In the genomic region with DNA sequence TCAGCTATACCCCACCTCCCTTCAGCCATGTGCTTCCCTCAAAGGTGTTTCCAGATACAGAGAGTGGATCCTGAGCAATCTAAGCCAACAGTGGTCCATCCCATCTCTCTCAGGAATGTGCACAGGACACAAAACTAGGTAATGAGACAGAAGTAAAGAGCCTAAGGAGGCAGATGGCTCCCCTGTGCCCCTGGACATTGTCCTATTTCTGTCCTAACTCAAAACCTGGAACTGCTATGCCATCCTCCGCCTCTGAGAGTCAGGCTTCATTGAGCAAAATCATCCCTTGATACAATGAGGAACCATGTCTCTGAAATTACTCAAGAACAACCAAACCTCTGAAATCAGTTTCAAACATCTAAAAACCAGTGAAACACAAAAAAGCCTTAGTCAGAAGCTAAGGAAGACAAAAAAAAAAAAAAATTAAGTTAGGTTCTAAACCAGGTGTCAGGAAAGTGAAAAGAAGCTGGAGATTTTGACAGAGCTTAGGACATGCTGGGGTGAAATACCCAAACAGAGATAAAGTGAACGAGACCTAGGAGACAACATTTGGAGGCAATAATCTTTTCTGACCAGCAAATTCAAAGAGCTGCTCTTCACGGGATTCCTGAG, we compare ENCODE assay signal across 8 cellular contexts.
A peak's percentile ranks its signal among the peaks of the same experiment; 100 is the strongest.
DNase-seq lines count a peak whose midpoint lies in the region; FAIRE-seq and TF ChIP-seq lines count a peak whose summit lies in the region.

No MANE protein-coding gene starts in this region.

- DNase-seq in activated CD4-positive, alpha-beta T cell treated with anti-CD3 and anti-CD28 coated beads for 48 hours, result peak; percentile 50
- no peak for DNase-seq in activated CD4-positive, alpha-beta T cell treated with anti-CD3 and anti-CD28 coated beads for 4 hours
- DNase-seq in HEK293T (ENCODE audit: extremely low spot score) (peak; percentile 7), NB4 (ENCODE audit: low read depth) (peak; percentile 63), bronchial epithelial cell (ENCODE audit: low read depth) (no peak), pons (ENCODE audit: low spot score) (peak; percentile 60), T-helper 9 cell (no peak), HPDE6-E6E7 (ENCODE audit: extremely low spot score) (no peak)

- no peaks in the 10 kb centered on the region for H3K27me3 ChIP-seq in bronchial epithelial cell (ENCODE audit: control insufficient read depth, insufficient read depth, low read length)

- CTCF ChIA-PET in HEK293T (lab: Yijun Ruan, JAX), result interaction anchor here (0.6 to 0.9 kb wide), 3 partner anchors 55 to 817 kb away, joined by 3 to 5 read pairs (median 3); no protein-coding TSS in a partner anchor

- TF ChIP-seq CTCF in NB4 (IDR thresholded peaks at IDR 0.05; ENCODE audit: low read depth, low read length) (peak; percentile 34), bronchial epithelial cell (IDR thresholded peaks at IDR 0.05; ENCODE audit: insufficient read depth, low read length, severe bottlenecking) (peak; percentile 24)

- H3K4me3 ChIP-seq in NB4 (ENCODE audit: low read depth, low read length), result no peak overlapping the region
- no peak overlapping the region for H3K4me3 ChIP-seq in bronchial epithelial cell (ENCODE audit: low read depth, low read length)

- no peak for FAIRE-seq in bronchial epithelial cell (lab: Jason Lieb, UNC)

- no peak for TF ChIP-seq POLR2A in NB4 (IDR thresholded peaks at IDR 0.05; ENCODE audit: extremely low read depth, insufficient read length)

- POLR2A ChIA-PET in HEK293T (lab: Yijun Ruan, JAX), result no interaction called here

- no peaks in the 10 kb centered on the region for H3K36me3 ChIP-seq in bronchial epithelial cell (ENCODE audit: control insufficient read depth, insufficient read depth, low read length)

TF ChIP-seq in HEK293T, 16 proteins besides CTCF, POLR2A, EP300 and RAD21:
- TF ChIP-seq, protein P1, sequence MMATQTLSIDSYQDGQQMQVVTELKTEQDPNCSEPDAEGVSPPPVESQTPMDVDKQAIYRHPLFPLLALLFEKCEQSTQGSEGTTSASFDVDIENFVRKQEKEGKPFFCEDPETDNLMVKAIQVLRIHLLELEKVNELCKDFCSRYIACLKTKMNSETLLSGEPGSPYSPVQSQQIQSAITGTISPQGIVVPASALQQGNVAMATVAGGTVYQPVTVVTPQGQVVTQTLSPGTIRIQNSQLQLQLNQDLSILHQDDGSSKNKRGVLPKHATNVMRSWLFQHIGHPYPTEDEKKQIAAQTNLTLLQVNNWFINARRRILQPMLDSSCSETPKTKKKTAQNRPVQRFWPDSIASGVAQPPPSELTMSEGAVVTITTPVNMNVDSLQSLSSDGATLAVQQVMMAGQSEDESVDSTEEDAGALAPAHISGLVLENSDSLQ (IDR thresholded peaks at IDR 0.05), result no peak
- no peak for TF ChIP-seq SUZ12 (IDR thresholded peaks at IDR 0.05)
- TF ChIP-seq TARDBP (IDR thresholded peaks at IDR 0.05), result no peak
- no peak for TF ChIP-seq ZNF384 (IDR thresholded peaks at IDR 0.05)
- no peak for TF ChIP-seq ELF4 (IDR thresholded peaks at IDR 0.05)
- no peak for TF ChIP-seq ARNT (IDR thresholded peaks at IDR 0.05)
- no peak for TF ChIP-seq BHLHE40 (IDR thresholded peaks at IDR 0.05; ENCODE audit: borderline replicate concordance)
- TF ChIP-seq SP1 (IDR thresholded peaks at IDR 0.05), result no peak
- TF ChIP-seq HDGF (IDR thresholded peaks at IDR 0.05; ENCODE audit: borderline replicate concordance), result no peak
- no peak for TF ChIP-seq NFRKB (IDR thresholded peaks at IDR 0.05)
- TF ChIP-seq FOXM1 (IDR thresholded peaks at IDR 0.05; ENCODE audit: borderline replicate concordance), result no peak

Comparison
In these comparisons a context has a peak if more than half of its experiments do, and no peak if none do; other contexts are left out.
1. DNase-seq: peak in activated CD4-positive, alpha-beta T cell treated with anti-CD3 and anti-CD28 coated beads for 48 hours (single experiment), HEK293T (single experiment), NB4 (single experiment) and pons (single experiment); none in activated CD4-positive, alpha-beta T cell treated with anti-CD3 and anti-CD28 coated beads for 4 hours (0 of 2), bronchial epithelial cell (single experiment), T-helper 9 cell (single experiment) and HPDE6-E6E7 (single experiment).